In the genomic region with DNA sequence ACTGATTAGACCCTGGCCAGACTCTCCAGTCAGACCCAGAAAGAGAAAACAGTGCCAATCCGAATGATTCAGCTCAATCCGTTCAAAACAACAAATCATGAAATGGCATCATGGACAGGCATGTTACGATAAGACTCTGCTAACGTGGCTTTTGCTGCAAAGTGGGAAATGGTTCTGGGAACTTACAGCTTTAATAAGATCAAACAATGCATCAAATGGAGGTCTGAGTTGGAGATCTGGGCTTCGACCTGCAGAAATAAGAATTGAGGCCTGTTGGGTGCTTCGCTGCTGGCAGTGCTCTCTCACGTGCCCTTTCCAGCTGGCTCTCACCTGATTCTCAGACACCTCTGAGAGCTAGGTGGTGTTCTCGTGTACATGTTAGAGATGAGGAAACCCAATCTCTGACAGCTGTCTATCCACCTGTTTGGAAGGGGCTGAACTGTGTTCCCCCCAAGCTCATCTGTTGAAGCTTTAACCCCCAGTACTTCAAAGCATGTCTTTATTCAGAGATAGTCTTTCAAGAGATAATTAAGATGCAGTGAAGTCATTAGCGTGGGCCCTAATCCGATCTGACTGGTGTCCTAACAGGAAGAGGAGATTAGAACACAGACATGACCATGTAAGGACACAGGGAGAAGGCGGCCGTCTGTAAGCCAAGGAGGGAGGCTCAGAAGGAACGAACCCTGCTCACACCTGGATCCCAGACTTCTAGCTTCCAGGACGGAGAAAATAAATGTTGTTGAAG, we compare ENCODE assay signal across 15 cellular contexts. TPM values are rescaled to one million over a fixed set of nuclear protein-coding genes. Genes with fewer than 3 reads are reported as not detected.
DNase-seq lines count a peak whose midpoint lies in the region; ATAC-seq and TF ChIP-seq lines count a peak whose summit lies in the region.
"Had no signal": no experiment of that assay in that cellular context is flagged by ENCODE, and none has a peak within 500 bp of the region (broad histone marks: within the 10 kb centered on the region; RNA-seq: fewer than 3 reads in every experiment).

No MANE protein-coding gene starts in this region.

- no peak overlapping the region for H3K27ac Mint-ChIP-seq in activated T-helper 17 cell treated with anti-CD3 and anti-CD28 coated beads, Interleukin-2, amount 50 U/mL, for 72 hours

- TF ChIP-seq CTCF in WERI-Rb-1 (IDR thresholded peaks at IDR 0.05; ENCODE audit: low read depth, low read length) (no peak), uterus (IDR thresholded peaks at IDR 0.05) (no peak)

- H3K4me1 Mint-ChIP-seq in activated T-helper 17 cell treated with anti-CD3 and anti-CD28 coated beads, Interleukin-2, amount 50 U/mL, for 72 hours = peaks cover 6% of the 10 kb centered on the region

- no peak overlapping the region for H3K4me3 Mint-ChIP-seq in activated T-helper 17 cell treated with anti-CD3 and anti-CD28 coated beads, Interleukin-2, amount 50 U/mL, for 72 hours

- H3K27ac ChIP-seq in WERI-Rb-1 (peak overlapping the region; percentile 32), uterus (peak overlapping the region; percentile 49 to 54)

- DNase-seq in left ventricle myocardium superior = no peak
- DNase-seq in Right ventricle myocardium inferior (ENCODE audit: missing footprints) = no peak
- DNase-seq in WERI-Rb-1 = peak; percentile 93
- peak; percentile 22 for DNase-seq in iPS-NIHi7 (ENCODE audit: extremely low spot score)
- no peak for DNase-seq in uterus
- no peak for DNase-seq in NK-92 (lab: John Stamatoyannopoulos, UW; ENCODE audit: unreplicated experiment)
- DNase-seq in stimulated activated CD8-positive, alpha-beta memory T cell treated with anti-CD3 and anti-CD28 coated beads, Interleukin-4, amount 100 ng/mL, for 48 hours = no peak
- DNase-seq: activated CD4-positive, alpha-beta T cell treated with anti-CD3 and anti-CD28 coated beads for 48 hours; DMS153; glutamatergic neuron; NCI-H1436; occipital lobe; SW 1271 had no signal

- TF ChIP-seq POLR2A in uterus (IDR thresholded peaks at IDR 0.05) = no peak

- no peaks in the 10 kb centered on the region for H3K27me3 ChIP-seq in WERI-Rb-1 (ENCODE audit: insufficient read depth, low read depth, severe bottlenecking)
- no peaks in the 10 kb centered on the region for H3K27me3 ChIP-seq in uterus

- no peaks in the 10 kb centered on the region for H3K36me3 ChIP-seq in WERI-Rb-1
- no peaks in the 10 kb centered on the region for H3K36me3 ChIP-seq in uterus

- peaks cover 3% of the 10 kb centered on the region for H3K9me3 ChIP-seq in WERI-Rb-1 (ENCODE audit: severe bottlenecking)
- no peaks in the 10 kb centered on the region for H3K9me3 ChIP-seq in uterus

- H3K4me1 ChIP-seq in uterus = no peaks in the 10 kb centered on the region

- no peaks in the 10 kb centered on the region for H3K27me3 Mint-ChIP-seq in activated T-helper 17 cell treated with anti-CD3 and anti-CD28 coated beads, Interleukin-2, amount 50 U/mL, for 72 hours

- intact Hi-C loops in left ventricle myocardium superior (cut with micrococcal nuclease) (no loop called here), Right ventricle myocardium inferior (cut with DNase I) (no loop called here), uterus (cut with DNase I; ENCODE audit: low total_unique reads) (no loop called here)

- ATAC-seq in left ventricle myocardium superior (peak; percentile 17), Right ventricle myocardium inferior (no peak)
- ATAC-seq in activated T-helper 17 cell treated with anti-CD3 and anti-CD28 coated beads, Interleukin-2, amount 50 U/mL, for 72 hours (replicated peaks) = no peak

- no peaks in the 10 kb centered on the region for H3K9me3 Mint-ChIP-seq in activated T-helper 17 cell treated with anti-CD3 and anti-CD28 coated beads, Interleukin-2, amount 50 U/mL, for 72 hours

- H3K36me3 Mint-ChIP-seq in activated T-helper 17 cell treated with anti-CD3 and anti-CD28 coated beads, Interleukin-2, amount 50 U/mL, for 72 hours (ENCODE audit: low read depth) = no peaks in the 10 kb centered on the region

- H3K4me3 ChIP-seq in WERI-Rb-1 (ENCODE audit: low read depth, low read length) (no peak overlapping the region), uterus (no peak overlapping the region)
- H3K4me3 ChIP-seq: lung had no signal

RNA-seq across cellular contexts. Expression of gene ETS2, which starts 45.5 kb away (rescaled TPM):
- total RNA-seq in left ventricle myocardium superior = 43.8 TPM
- total RNA-seq in Right ventricle myocardium inferior = 51.5 TPM
- total RNA-seq in uterus = 100 to 1,000 TPM in 2 of 4 donors, 10 to 100 TPM in 2; 72.6 to 147 (median 98.5) TPM
- 10 to 100 TPM; 20.5 to 41.9 TPM for total RNA-seq in activated T-helper 17 cell treated with anti-CD3 and anti-CD28 coated beads, Interleukin-2, amount 50 U/mL, for 72 hours

Comparison
In these comparisons a context has a peak if more than half of its experiments do, and no peak if none do; other contexts are left out.
1. DNase-seq: peak in WERI-Rb-1 (single experiment) and iPS-NIHi7 (single experiment); none in left ventricle myocardium superior (single experiment), Right ventricle myocardium inferior (single experiment), uterus (0 of 2), NK-92 (single experiment) and stimulated activated CD8-positive, alpha-beta memory T cell treated with anti-CD3 and anti-CD28 coated beads, Interleukin-4, amount 100 ng/mL, for 48 hours (single experiment).